In genomic region chr17:63919311-63919723, GRCh38 we compare ENCODE assay signal across 1 cellular context.
A peak's percentile ranks its signal among the peaks of the same experiment; 100 is the strongest.
TF ChIP-seq lines count a peak whose summit lies in the region.

No MANE protein-coding gene starts in this region.

TF ChIP-seq in H1, 55 proteins besides CTCF, POLR2A, EP300 and RAD21:
- TF ChIP-seq CHD7 (IDR thresholded peaks at IDR 0.05; ENCODE audit: insufficient replicate concordance, low read length) = no peak
- no peak for TF ChIP-seq POU5F1 (IDR thresholded peaks at IDR 0.05; ENCODE audit: low read depth, low read length)
- 0 out of 2 replicates have a peak, but pooled peaks have one; percentile 7 for TF ChIP-seq JUND (IDR thresholded peaks at IDR 0.05; ENCODE audit: low read length)
- 0 out of 2 replicates have a peak, but pooled peaks have one; percentile 12 for TF ChIP-seq YY1 (IDR thresholded peaks at IDR 0.05; ENCODE audit: low read depth, low read length)
- TF ChIP-seq MAFK (IDR thresholded peaks at IDR 0.05; ENCODE audit: low read depth, low read length) = peak; percentile 3; the same call in 1 of the 2 replicates
TF ChIP-seq in H1: peak in this region for 3.
